ENCODE assay signal across 1 cellular context in the genomic region with DNA sequence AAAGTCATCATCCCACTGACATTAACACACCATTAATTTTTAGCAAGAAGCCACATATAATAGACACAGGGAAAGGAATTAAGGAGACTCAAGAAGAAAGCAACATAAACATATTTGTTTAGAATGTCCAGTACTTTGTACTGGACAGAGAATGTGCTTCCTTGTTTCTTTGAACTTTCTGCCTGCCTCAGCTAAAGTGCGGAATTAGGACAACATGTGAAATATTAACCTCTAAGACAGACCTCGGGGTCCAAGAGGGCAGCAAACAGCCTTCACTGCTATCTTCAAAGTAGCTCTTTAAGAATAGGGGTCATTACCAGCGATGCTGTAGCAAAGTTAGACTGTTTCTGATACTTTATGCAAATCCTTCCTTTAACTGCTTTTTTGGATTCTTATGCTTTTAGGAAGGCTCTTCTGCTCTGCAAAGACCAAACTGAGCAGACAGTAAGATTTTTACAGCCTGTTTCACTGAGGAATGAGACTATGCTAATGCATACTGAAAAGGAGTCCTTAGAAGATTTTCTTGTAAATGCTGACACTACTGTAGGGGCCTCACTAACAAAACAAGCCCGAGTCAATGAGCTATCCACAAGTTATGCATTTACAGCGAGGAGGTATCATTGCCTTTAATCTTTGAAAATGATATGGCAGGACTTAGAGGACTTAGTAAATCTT.
TF ChIP-seq lines count a peak whose summit lies in the region.

No MANE protein-coding gene starts in this region.

TF ChIP-seq in GM23338, 12 proteins besides CTCF, POLR2A, EP300 and RAD21:
- no peak for TF ChIP-seq POLR2AphosphoS5 (IDR thresholded peaks at IDR 0.05; ENCODE audit: low read depth)
- TF ChIP-seq STAT1 (IDR thresholded peaks at IDR 0.05; ENCODE audit: unreplicated experiment): no peak
- TF ChIP-seq, protein P1, sequence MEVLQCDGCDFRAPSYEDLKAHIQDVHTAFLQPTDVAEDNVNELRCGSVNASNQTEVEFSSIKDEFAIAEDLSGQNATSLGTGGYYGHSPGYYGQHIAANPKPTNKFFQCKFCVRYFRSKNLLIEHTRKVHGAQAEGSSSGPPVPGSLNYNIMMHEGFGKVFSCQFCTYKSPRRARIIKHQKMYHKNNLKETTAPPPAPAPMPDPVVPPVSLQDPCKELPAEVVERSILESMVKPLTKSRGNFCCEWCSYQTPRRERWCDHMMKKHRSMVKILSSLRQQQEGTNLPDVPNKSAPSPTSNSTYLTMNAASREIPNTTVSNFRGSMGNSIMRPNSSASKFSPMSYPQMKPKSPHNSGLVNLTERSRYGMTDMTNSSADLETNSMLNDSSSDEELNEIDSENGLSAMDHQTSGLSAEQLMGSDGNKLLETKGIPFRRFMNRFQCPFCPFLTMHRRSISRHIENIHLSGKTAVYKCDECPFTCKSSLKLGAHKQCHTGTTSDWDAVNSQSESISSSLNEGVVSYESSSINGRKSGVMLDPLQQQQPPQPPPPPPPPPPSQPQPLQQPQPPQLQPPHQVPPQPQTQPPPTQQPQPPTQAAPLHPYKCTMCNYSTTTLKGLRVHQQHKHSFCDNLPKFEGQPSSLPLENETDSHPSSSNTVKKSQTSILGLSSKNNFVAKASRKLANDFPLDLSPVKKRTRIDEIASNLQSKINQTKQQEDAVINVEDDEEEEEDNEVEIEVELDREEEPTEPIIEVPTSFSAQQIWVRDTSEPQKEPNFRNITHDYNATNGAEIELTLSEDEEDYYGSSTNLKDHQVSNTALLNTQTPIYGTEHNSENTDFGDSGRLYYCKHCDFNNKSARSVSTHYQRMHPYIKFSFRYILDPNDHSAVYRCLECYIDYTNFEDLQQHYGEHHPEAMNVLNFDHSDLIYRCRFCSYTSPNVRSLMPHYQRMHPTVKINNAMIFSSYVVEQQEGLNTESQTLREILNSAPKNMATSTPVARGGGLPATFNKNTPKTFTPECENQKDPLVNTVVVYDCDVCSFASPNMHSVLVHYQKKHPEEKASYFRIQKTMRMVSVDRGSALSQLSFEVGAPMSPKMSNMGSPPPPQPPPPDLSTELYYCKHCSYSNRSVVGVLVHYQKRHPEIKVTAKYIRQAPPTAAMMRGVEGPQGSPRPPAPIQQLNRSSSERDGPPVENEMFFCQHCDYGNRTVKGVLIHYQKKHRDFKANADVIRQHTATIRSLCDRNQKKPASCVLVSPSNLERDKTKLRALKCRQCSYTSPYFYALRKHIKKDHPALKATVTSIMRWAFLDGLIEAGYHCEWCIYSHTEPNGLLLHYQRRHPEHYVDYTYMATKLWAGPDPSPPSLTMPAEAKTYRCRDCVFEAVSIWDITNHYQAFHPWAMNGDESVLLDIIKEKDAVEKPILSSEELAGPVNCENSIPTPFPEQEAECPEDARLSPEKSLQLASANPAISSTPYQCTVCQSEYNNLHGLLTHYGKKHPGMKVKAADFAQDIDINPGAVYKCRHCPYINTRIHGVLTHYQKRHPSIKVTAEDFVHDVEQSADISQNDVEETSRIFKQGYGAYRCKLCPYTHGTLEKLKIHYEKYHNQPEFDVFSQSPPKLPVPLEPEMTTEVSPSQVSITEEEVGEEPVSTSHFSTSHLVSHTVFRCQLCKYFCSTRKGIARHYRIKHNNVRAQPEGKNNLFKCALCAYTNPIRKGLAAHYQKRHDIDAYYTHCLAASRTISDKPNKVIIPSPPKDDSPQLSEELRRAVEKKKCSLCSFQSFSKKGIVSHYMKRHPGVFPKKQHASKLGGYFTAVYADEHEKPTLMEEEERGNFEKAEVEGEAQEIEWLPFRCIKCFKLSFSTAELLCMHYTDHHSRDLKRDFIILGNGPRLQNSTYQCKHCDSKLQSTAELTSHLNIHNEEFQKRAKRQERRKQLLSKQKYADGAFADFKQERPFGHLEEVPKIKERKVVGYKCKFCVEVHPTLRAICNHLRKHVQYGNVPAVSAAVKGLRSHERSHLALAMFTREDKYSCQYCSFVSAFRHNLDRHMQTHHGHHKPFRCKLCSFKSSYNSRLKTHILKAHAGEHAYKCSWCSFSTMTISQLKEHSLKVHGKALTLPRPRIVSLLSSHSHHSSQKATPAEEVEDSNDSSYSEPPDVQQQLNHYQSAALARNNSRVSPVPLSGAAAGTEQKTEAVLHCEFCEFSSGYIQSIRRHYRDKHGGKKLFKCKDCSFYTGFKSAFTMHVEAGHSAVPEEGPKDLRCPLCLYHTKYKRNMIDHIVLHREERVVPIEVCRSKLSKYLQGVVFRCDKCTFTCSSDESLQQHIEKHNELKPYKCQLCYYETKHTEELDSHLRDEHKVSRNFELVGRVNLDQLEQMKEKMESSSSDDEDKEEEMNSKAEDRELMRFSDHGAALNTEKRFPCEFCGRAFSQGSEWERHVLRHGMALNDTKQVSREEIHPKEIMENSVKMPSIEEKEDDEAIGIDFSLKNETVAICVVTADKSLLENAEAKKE (CRISPR knock-in tag; IDR thresholded peaks at IDR 0.05): no peak
- TF ChIP-seq NANOG (IDR thresholded peaks at IDR 0.05; ENCODE audit: borderline replicate concordance): no peak
- no peak for TF ChIP-seq EZH2 (IDR thresholded peaks at IDR 0.05; ENCODE audit: low read depth, unreplicated experiment)
- TF ChIP-seq, protein P2, sequence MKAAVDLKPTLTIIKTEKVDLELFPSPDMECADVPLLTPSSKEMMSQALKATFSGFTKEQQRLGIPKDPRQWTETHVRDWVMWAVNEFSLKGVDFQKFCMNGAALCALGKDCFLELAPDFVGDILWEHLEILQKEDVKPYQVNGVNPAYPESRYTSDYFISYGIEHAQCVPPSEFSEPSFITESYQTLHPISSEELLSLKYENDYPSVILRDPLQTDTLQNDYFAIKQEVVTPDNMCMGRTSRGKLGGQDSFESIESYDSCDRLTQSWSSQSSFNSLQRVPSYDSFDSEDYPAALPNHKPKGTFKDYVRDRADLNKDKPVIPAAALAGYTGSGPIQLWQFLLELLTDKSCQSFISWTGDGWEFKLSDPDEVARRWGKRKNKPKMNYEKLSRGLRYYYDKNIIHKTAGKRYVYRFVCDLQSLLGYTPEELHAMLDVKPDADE (IDR thresholded peaks at IDR 0.05): no peak
- TF ChIP-seq ZNF114 (CRISPR knock-in tag; IDR thresholded peaks at IDR 0.05): no peak
- TF ChIP-seq JUNB (IDR thresholded peaks at IDR 0.05; ENCODE audit: unreplicated experiment): no peak
- TF ChIP-seq REST (IDR thresholded peaks at IDR 0.05; ENCODE audit: unreplicated experiment): no peak
